ENCODE assay signal across 18 cellular contexts in the genomic region with DNA sequence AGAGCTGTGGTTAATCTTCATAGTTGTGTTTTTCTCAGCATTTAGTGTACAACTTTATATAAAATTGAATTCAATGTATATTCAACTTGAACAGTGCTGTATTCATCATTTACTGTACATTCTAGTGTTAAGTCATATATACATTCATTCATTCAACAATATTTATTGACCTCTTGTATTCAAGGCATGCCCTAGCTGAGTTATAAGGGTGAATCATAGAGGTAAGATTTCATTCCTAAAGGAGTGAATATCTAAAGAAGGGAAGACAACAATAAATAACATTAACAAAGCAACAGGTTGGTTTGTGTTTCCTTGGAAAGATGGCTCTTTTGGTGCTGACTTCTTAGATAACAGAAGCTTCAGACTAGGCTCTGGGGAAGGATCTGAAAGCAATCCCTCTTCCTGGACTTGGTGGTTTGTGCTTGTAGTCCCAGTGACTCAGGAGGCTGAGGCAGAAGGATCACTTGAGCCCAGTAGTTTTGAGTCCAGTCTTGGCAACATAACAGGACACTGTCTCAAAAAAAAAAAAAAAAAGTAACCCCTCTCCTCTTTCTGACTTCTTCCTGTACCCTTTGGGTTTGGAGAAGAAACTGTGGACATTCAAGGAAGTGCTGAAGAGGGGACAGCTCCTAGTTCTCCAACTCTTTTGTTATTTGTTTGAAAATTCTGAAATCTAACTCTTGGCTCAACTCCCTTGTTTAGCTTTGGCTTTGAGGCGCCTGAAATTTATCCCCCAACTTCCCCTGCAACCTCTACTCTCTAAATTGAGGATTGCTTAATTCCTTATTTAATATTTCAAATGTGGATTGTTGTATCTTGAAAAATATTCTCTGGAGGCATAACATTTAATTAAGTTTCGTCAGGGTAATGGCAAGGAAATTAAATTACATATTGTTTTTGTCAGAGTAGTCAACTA.
DNase-seq lines count a peak whose midpoint lies in the region; ATAC-seq, FAIRE-seq and TF ChIP-seq lines count a peak whose summit lies in the region.
"Had no signal": no experiment of that assay in that cellular context is flagged by ENCODE, and none has a peak within 500 bp of the region (broad histone marks: within the 10 kb centered on the region; RNA-seq: fewer than 3 reads in every experiment).

No MANE protein-coding gene starts in this region.

- peak; percentile 94 for FAIRE-seq in H54 (lab: Jason Lieb, UNC)

- peak overlapping the region; percentile 27 to 48 for H3K27ac Mint-ChIP-seq in T-cell
- H3K27ac Mint-ChIP-seq: activated naive CD8-positive, alpha-beta T cell treated with anti-CD3 and anti-CD28 coated beads, Interleukin-2, amount 10 ng/mL, durations not matched to agents 7 days and 5 days; memory B cell; nephron had no signal

- H3K27me3 Mint-ChIP-seq in T-cell: no peaks in the 10 kb centered on the region
- H3K27me3 Mint-ChIP-seq: activated naive CD8-positive, alpha-beta T cell treated with anti-CD3 and anti-CD28 coated beads, Interleukin-2, amount 10 ng/mL, durations not matched to agents 7 days and 5 days; memory B cell had no signal

- CTCF ChIA-PET in T-cell (lab: Charles Lee): interaction anchor here (0.7 kb wide), 2 partner anchors 16 to 25 kb away, joined by 3 read pairs; no protein-coding TSS in a partner anchor

- no peak for TF ChIP-seq POLR2A in H54 (IDR thresholded peaks at IDR 0.05; ENCODE audit: low read depth, low read length)
- TF ChIP-seq POLR2A in esophagus squamous epithelium (IDR thresholded peaks at IDR 0.05): no peak

- DNase-seq in H54 (ENCODE audit: insufficient read length, low spot score): no peak
- DNase-seq in T-cell: no peak
- no peak for DNase-seq in epithelial cell of prostate (ENCODE audit: low read depth, low spot score)
- DNase-seq in esophagus squamous epithelium (lab: John Stamatoyannopoulos, UW): no peak
- no peak for DNase-seq in mucosa of gallbladder (ENCODE audit: low spot score)
- DNase-seq: activated naive CD8-positive, alpha-beta T cell treated with anti-CD3 and anti-CD28 coated beads, Interleukin-2, amount 10 ng/mL, durations not matched to agents 7 days and 5 days; activated T-cell treated with anti-CD3 and anti-CD28 coated beads, Interleukin-2, amount 50 U/mL, for 1 hour; HCEC 1CT; KG1; NCI-H1105 treated with DMSO at 0.1 percent for 48 hours; NCI-H526; stimulated activated CD4-positive, alpha-beta T cell treated with anti-CD3 and anti-CD28 coated beads, Interleukin-2, amount 100 ng/mL, for 48 hours; uterus had no signal

- POLR2A ChIA-PET in T-cell (lab: Charles Lee): interaction anchor here in 1 of 2 donors (0.5 kb wide), 1 partner anchor 160 kb away, joined by 6 read pairs; no protein-coding TSS in a partner anchor

- no peak for TF ChIP-seq CTCF in esophagus squamous epithelium (IDR thresholded peaks at IDR 0.05)

- no peaks in the 10 kb centered on the region for H3K79me2 ChIP-seq in ACC112 (ENCODE audit: control insufficient read depth, insufficient read depth, low read length, unreplicated experiment)

- 37 to 50% methylated on average over 2 of the region's 2 CpGs for WGBS in esophagus squamous epithelium, 2 donors

- H3K9me3 ChIP-seq in esophagus squamous epithelium: no peaks in the 10 kb centered on the region
- H3K9me3 ChIP-seq: uterus had no signal

- H3K9me3 Mint-ChIP-seq in T-cell: peaks cover 0 to 16% (median 5%) of the 10 kb centered on the region in 3 donors

- no peak overlapping the region for H3K4me3 ChIP-seq in ACC112 (ENCODE audit: low read depth, low read length)
- no peak overlapping the region for H3K4me3 ChIP-seq in esophagus squamous epithelium
- H3K4me3 ChIP-seq: uterus had no signal

- H3K27me3 ChIP-seq in ACC112 (ENCODE audit: insufficient read depth, low read length): no peaks in the 10 kb centered on the region
- no peaks in the 10 kb centered on the region for H3K27me3 ChIP-seq in esophagus squamous epithelium
- H3K27me3 ChIP-seq: uterus had no signal

- H3K27ac ChIP-seq in ACC112 (ENCODE audit: low read depth, low read length) (peak overlapping the region; percentile 37; the same call in 1 of the 2 replicates), epithelial cell of prostate (peak overlapping the region; percentile 46), esophagus squamous epithelium (peak overlapping the region in 1 of 4 donors; percentile 19)
- H3K27ac ChIP-seq: uterus had no signal

- peaks cover 73% of the 10 kb centered on the region for H3K36me3 Mint-ChIP-seq in T-cell

- H3K4me3 Mint-ChIP-seq in T-cell: no peak overlapping the region
- H3K4me3 Mint-ChIP-seq: activated naive CD8-positive, alpha-beta T cell treated with anti-CD3 and anti-CD28 coated beads, Interleukin-2, amount 10 ng/mL, durations not matched to agents 7 days and 5 days; memory B cell; nephron had no signal

- H2AFZ ChIP-seq in ACC112 (ENCODE audit: low read length, unreplicated experiment): no peak overlapping the region

- H3K4me1 ChIP-seq in ACC112 (ENCODE audit: control insufficient read depth, insufficient read depth, low read length, unreplicated experiment): peaks cover 24% of the 10 kb centered on the region
- H3K4me1 ChIP-seq in esophagus squamous epithelium: peaks cover 0 to 8% (median 0%) of the 10 kb centered on the region in 3 donors
- H3K4me1 ChIP-seq: uterus had no signal

- intact Hi-C loops in esophagus squamous epithelium (cut with DNase I): no loop called here

- ATAC-seq in T-cell (replicated peaks in 1 of 4) (no peak), GM18498 (IDR thresholded peaks at IDR 0.05; ENCODE audit: unreplicated experiment) (no peak), GM18907 (IDR thresholded peaks at IDR 0.05; ENCODE audit: unreplicated experiment) (no peak)

- peaks cover 16 to 29% (median 26%) of the 10 kb centered on the region in 3 donors for H3K4me1 Mint-ChIP-seq in T-cell
- H3K4me1 Mint-ChIP-seq: memory B cell, nephron had no signal

- H3K36me3 ChIP-seq in ACC112 (ENCODE audit: insufficient read depth, low read length): no peaks in the 10 kb centered on the region; the same call in none of the 2 replicates
- peaks cover 0 to 75% (median 0%) of the 10 kb centered on the region in 3 donors for H3K36me3 ChIP-seq in esophagus squamous epithelium
- H3K36me3 ChIP-seq: uterus had no signal
